1 cellular context compared by ENCODE assay signal in genomic region chr14:102396531-102396930, GRCh38.
TF ChIP-seq lines count a peak whose summit lies in the region.

No MANE protein-coding gene starts in this region.

TF ChIP-seq in GM23338, 12 proteins besides CTCF, POLR2A, EP300 and RAD21 (continued from another document):
- TF ChIP-seq, protein P1, sequence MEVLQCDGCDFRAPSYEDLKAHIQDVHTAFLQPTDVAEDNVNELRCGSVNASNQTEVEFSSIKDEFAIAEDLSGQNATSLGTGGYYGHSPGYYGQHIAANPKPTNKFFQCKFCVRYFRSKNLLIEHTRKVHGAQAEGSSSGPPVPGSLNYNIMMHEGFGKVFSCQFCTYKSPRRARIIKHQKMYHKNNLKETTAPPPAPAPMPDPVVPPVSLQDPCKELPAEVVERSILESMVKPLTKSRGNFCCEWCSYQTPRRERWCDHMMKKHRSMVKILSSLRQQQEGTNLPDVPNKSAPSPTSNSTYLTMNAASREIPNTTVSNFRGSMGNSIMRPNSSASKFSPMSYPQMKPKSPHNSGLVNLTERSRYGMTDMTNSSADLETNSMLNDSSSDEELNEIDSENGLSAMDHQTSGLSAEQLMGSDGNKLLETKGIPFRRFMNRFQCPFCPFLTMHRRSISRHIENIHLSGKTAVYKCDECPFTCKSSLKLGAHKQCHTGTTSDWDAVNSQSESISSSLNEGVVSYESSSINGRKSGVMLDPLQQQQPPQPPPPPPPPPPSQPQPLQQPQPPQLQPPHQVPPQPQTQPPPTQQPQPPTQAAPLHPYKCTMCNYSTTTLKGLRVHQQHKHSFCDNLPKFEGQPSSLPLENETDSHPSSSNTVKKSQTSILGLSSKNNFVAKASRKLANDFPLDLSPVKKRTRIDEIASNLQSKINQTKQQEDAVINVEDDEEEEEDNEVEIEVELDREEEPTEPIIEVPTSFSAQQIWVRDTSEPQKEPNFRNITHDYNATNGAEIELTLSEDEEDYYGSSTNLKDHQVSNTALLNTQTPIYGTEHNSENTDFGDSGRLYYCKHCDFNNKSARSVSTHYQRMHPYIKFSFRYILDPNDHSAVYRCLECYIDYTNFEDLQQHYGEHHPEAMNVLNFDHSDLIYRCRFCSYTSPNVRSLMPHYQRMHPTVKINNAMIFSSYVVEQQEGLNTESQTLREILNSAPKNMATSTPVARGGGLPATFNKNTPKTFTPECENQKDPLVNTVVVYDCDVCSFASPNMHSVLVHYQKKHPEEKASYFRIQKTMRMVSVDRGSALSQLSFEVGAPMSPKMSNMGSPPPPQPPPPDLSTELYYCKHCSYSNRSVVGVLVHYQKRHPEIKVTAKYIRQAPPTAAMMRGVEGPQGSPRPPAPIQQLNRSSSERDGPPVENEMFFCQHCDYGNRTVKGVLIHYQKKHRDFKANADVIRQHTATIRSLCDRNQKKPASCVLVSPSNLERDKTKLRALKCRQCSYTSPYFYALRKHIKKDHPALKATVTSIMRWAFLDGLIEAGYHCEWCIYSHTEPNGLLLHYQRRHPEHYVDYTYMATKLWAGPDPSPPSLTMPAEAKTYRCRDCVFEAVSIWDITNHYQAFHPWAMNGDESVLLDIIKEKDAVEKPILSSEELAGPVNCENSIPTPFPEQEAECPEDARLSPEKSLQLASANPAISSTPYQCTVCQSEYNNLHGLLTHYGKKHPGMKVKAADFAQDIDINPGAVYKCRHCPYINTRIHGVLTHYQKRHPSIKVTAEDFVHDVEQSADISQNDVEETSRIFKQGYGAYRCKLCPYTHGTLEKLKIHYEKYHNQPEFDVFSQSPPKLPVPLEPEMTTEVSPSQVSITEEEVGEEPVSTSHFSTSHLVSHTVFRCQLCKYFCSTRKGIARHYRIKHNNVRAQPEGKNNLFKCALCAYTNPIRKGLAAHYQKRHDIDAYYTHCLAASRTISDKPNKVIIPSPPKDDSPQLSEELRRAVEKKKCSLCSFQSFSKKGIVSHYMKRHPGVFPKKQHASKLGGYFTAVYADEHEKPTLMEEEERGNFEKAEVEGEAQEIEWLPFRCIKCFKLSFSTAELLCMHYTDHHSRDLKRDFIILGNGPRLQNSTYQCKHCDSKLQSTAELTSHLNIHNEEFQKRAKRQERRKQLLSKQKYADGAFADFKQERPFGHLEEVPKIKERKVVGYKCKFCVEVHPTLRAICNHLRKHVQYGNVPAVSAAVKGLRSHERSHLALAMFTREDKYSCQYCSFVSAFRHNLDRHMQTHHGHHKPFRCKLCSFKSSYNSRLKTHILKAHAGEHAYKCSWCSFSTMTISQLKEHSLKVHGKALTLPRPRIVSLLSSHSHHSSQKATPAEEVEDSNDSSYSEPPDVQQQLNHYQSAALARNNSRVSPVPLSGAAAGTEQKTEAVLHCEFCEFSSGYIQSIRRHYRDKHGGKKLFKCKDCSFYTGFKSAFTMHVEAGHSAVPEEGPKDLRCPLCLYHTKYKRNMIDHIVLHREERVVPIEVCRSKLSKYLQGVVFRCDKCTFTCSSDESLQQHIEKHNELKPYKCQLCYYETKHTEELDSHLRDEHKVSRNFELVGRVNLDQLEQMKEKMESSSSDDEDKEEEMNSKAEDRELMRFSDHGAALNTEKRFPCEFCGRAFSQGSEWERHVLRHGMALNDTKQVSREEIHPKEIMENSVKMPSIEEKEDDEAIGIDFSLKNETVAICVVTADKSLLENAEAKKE (CRISPR knock-in tag; IDR thresholded peaks at IDR 0.05) = no peak
- TF ChIP-seq EZH2phosphoT487 (IDR thresholded peaks at IDR 0.05; ENCODE audit: unreplicated experiment) (no peak), POLR2AphosphoS5 (IDR thresholded peaks at IDR 0.05; ENCODE audit: low read depth) (no peak), NANOG (IDR thresholded peaks at IDR 0.05; ENCODE audit: borderline replicate concordance) (no peak), EZH2 (IDR thresholded peaks at IDR 0.05; ENCODE audit: low read depth, unreplicated experiment) (no peak), ZNF331 (CRISPR knock-in tag; IDR thresholded peaks at IDR 0.05; ENCODE audit: low read depth) (no peak), CREB1 (CRISPR knock-in tag; IDR thresholded peaks at IDR 0.05; ENCODE audit: low read depth) (no peak), ZNF114 (CRISPR knock-in tag; IDR thresholded peaks at IDR 0.05) (no peak)
- TF ChIP-seq, protein P2, sequence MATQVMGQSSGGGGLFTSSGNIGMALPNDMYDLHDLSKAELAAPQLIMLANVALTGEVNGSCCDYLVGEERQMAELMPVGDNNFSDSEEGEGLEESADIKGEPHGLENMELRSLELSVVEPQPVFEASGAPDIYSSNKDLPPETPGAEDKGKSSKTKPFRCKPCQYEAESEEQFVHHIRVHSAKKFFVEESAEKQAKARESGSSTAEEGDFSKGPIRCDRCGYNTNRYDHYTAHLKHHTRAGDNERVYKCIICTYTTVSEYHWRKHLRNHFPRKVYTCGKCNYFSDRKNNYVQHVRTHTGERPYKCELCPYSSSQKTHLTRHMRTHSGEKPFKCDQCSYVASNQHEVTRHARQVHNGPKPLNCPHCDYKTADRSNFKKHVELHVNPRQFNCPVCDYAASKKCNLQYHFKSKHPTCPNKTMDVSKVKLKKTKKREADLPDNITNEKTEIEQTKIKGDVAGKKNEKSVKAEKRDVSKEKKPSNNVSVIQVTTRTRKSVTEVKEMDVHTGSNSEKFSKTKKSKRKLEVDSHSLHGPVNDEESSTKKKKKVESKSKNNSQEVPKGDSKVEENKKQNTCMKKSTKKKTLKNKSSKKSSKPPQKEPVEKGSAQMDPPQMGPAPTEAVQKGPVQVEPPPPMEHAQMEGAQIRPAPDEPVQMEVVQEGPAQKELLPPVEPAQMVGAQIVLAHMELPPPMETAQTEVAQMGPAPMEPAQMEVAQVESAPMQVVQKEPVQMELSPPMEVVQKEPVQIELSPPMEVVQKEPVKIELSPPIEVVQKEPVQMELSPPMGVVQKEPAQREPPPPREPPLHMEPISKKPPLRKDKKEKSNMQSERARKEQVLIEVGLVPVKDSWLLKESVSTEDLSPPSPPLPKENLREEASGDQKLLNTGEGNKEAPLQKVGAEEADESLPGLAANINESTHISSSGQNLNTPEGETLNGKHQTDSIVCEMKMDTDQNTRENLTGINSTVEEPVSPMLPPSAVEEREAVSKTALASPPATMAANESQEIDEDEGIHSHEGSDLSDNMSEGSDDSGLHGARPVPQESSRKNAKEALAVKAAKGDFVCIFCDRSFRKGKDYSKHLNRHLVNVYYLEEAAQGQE (IDR thresholded peaks at IDR 0.05; ENCODE audit: unreplicated experiment) = no peak
- TF ChIP-seq, protein P3, sequence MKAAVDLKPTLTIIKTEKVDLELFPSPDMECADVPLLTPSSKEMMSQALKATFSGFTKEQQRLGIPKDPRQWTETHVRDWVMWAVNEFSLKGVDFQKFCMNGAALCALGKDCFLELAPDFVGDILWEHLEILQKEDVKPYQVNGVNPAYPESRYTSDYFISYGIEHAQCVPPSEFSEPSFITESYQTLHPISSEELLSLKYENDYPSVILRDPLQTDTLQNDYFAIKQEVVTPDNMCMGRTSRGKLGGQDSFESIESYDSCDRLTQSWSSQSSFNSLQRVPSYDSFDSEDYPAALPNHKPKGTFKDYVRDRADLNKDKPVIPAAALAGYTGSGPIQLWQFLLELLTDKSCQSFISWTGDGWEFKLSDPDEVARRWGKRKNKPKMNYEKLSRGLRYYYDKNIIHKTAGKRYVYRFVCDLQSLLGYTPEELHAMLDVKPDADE (IDR thresholded peaks at IDR 0.05) = no peak
TF ChIP-seq in GM23338: peak in this region for 0.
